Comparison of ENCODE assay signal across 17 cellular contexts in the genomic region with DNA sequence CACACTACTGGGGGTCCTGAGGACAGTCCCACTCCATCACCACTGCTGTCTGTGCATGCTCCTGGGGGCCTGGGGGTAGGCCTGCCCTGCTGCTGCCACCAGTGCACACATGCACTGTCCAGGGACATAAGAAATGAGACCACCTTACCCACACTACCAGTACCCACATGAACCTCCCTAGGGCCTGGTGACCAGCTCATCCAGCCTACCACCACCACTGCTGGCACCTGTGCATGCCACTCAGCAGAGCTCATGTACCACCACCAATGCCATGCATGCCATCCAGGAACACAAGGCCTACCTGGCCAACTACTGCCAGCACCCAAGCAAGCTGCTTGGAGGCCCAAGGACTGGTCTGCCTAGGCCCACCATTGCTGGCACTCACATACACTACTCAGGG.
DNase-seq lines count a peak whose midpoint lies in the region; ATAC-seq and TF ChIP-seq lines count a peak whose summit lies in the region.
"Had no signal": no experiment of that assay in that cellular context is flagged by ENCODE, and none has a peak within 500 bp of the region (broad histone marks: within the 10 kb centered on the region; RNA-seq: fewer than 3 reads in every experiment).

No MANE protein-coding gene starts in this region.

- no TSS peak for BruUV-seq in IMR-90 (replicated peaks; lab: Mats Ljungman, UMichigan)

- no peaks in the 10 kb centered on the region for H3K79me1 ChIP-seq in IMR-90 (ENCODE audit: low read depth in 1 of 2, low read length in 2 of 2)
- no peaks in the 10 kb centered on the region for H3K79me1 ChIP-seq in mesenchymal stem cell (replicated peaks; ENCODE audit: low read length, poor library complexity, severe bottlenecking)

- H3K27ac ChIP-seq in IMR-90 (ENCODE audit: insufficient read depth, low read length) (no peak overlapping the region), mesenchymal stem cell (ENCODE audit: low read length, poor library complexity, severe bottlenecking) (no peak overlapping the region), aorta (ENCODE audit: low read depth in 1 of 2, low read length in 2 of 2) (no peak overlapping the region)

- H2BK15ac ChIP-seq in IMR-90 (ENCODE audit: low read depth, low read length) (no peak overlapping the region), mesenchymal stem cell (ENCODE audit: low read depth, poor library complexity, severe bottlenecking) (no peak overlapping the region)

- dilution Hi-C loops in IMR-90 (cut with HindIII; ENCODE audit: low sequenced_read_pairs, unreplicated experiment) = no loop called here

- POLR2A ChIA-PET in IMR-90 (lab: Charles Lee; ENCODE audit: unreplicated experiment) = no interaction called here

- H3K4me3 ChIP-seq in IMR-90 (ENCODE audit: insufficient read depth, low read depth, low read length) (no peak overlapping the region), mesenchymal stem cell (ENCODE audit: insufficient read depth in 1 of 2, low read depth in 1 of 2, low read length in 2 of 2) (no peak overlapping the region), aorta (ENCODE audit: low read length in 2 of 2) (no peak overlapping the region)
- H3K4me3 ChIP-seq: GM12878 had no signal

- no peak overlapping the region for H2BK20ac ChIP-seq in IMR-90 (ENCODE audit: low read depth, low read length)

- H3K56ac ChIP-seq in IMR-90 (ENCODE audit: extremely low read depth, insufficient read depth, low read length) = no peak overlapping the region

- no peak overlapping the region for H3K4me2 ChIP-seq in IMR-90 (ENCODE audit: low read depth, low read length)
- H3K4me2 ChIP-seq in mesenchymal stem cell (ENCODE audit: low read length, poor library complexity, severe bottlenecking) = no peak overlapping the region

- H2BK5ac ChIP-seq in IMR-90 (ENCODE audit: low read depth, low read length, poor library complexity, severe bottlenecking) = no peak overlapping the region
- no peak overlapping the region for H2BK5ac ChIP-seq in mesenchymal stem cell (ENCODE audit: low read depth, low read length, poor library complexity, severe bottlenecking)

- H3K9me3 ChIP-seq in IMR-90 (ENCODE audit: control insufficient read depth, insufficient read depth, low read length) = peaks cover 3% of the 10 kb centered on the region; the same call in 1 of the 2 replicates
- H3K9me3 ChIP-seq in mesenchymal stem cell (ENCODE audit: control insufficient read depth, low read length) = peaks cover 13% of the 10 kb centered on the region
- H3K9me3 ChIP-seq in aorta (ENCODE audit: control insufficient read depth, low read length) = peaks cover 5% of the 10 kb centered on the region
- H3K9me3 ChIP-seq: BE2C had no signal

- TF ChIP-seq POLR2A in IMR-90 (IDR thresholded peaks at IDR 0.05; ENCODE audit: low read depth, low read length) = no peak

- H4K20me1 ChIP-seq in IMR-90 (ENCODE audit: insufficient read depth, low read length) = no peaks in the 10 kb centered on the region

- CTCF ChIA-PET in IMR-90 (lab: Yijun Ruan, JAX) = no interaction called here

- H3K14ac ChIP-seq in IMR-90 (replicated peaks; ENCODE audit: low read depth, low read length) (no peak overlapping the region), mesenchymal stem cell (ENCODE audit: low read length in 2 of 2) (peak overlapping the region in 1 of 2 experiments; percentile 28)

- H4K5ac ChIP-seq in IMR-90 (ENCODE audit: low read depth, low read length) = no peak overlapping the region

- no peak for ATAC-seq in IMR-90 (ENCODE audit: low read depth)
- peak; percentile 26 for ATAC-seq in sciatic nerve
- ATAC-seq in aorta (ENCODE audit: low FRiP score) = peak; percentile 60
- no peak for ATAC-seq in HG03175 (IDR thresholded peaks at IDR 0.05; ENCODE audit: unreplicated experiment)
- ATAC-seq in GM18873 (IDR thresholded peaks at IDR 0.05; ENCODE audit: low FRiP score, unreplicated experiment) = no peak
- ATAC-seq: GM12878 had no signal

- H3K27me3 ChIP-seq in IMR-90 (ENCODE audit: control insufficient read depth, insufficient read depth, low read length) = no peaks in the 10 kb centered on the region
- H3K27me3 ChIP-seq in mesenchymal stem cell (ENCODE audit: control insufficient read depth in 1 of 2, insufficient read depth in 1 of 2, low read length in 2 of 2) = no peaks in the 10 kb centered on the region
- no peaks in the 10 kb centered on the region for H3K27me3 ChIP-seq in aorta (ENCODE audit: control insufficient read depth in 1 of 2, insufficient read depth in 2 of 2, low read length in 1 of 2)
- H3K27me3 ChIP-seq: BE2C had no signal

- no peak for TF ChIP-seq CTCF in IMR-90 (conservative IDR thresholded peaks at IDR 0.05; ENCODE audit: low read depth, low read length)

- H2AK5ac ChIP-seq in IMR-90 (ENCODE audit: low read depth, low read length) (no peak overlapping the region), mesenchymal stem cell (ENCODE audit: low read length, severe bottlenecking) (no peak overlapping the region)

- no peak overlapping the region for H2BK12ac ChIP-seq in mesenchymal stem cell (ENCODE audit: low read length in 2 of 2)

- no peak overlapping the region for H3K4ac ChIP-seq in IMR-90 (ENCODE audit: low read depth, low read length)
- no peak overlapping the region for H3K4ac ChIP-seq in mesenchymal stem cell (ENCODE audit: low read depth in 1 of 2, low read length in 2 of 2)

- H3K4me1 ChIP-seq in IMR-90 (ENCODE audit: control insufficient read depth, insufficient read depth, low read length) (no peaks in the 10 kb centered on the region), mesenchymal stem cell (ENCODE audit: control insufficient read depth, insufficient read depth, low read depth, low read length) (peaks cover 2% of the 10 kb centered on the region), aorta (ENCODE audit: control insufficient read depth in 1 of 2, insufficient read depth in 2 of 2, low read length in 2 of 2) (no peaks in the 10 kb centered on the region)
- H3K4me1 ChIP-seq: BE2C had no signal

- DNase-seq in IMR-90 = no peak
- DNase-seq in mesenchymal stem cell = no peak
- DNase-seq in sciatic nerve (ENCODE audit: low spot score) = no peak
- DNase-seq in aorta = no peak
- DNase-seq: BE2C; C1 segment of cervical spinal cord; CD4-positive, CD25-positive, alpha-beta regulatory T cell; CD8-positive, alpha-beta memory T cell; COR-L47; DMS 273 treated with DMSO at 0.1 percent for 48 hours; DMS53; DND-41; EL; H9 had no signal

- H2BK120ac ChIP-seq in IMR-90 (ENCODE audit: low read depth, low read length) (no peak overlapping the region), mesenchymal stem cell (ENCODE audit: low read depth, low read length) (no peak overlapping the region)

- H2AK9ac ChIP-seq in IMR-90 (replicated peaks; ENCODE audit: low read depth, low read length, poor library complexity) = no peak overlapping the region

- no peak overlapping the region for H3K18ac ChIP-seq in IMR-90 (ENCODE audit: low read depth, low read length)
- no peak overlapping the region for H3K18ac ChIP-seq in mesenchymal stem cell (ENCODE audit: low read depth in 1 of 2, low read length in 2 of 2)

- H3K23ac ChIP-seq in IMR-90 (ENCODE audit: low read depth, low read length) (no peak overlapping the region), mesenchymal stem cell (ENCODE audit: low read length in 2 of 2) (peak overlapping the region in 1 of 2 experiments; percentile 54)

- H4K91ac ChIP-seq in IMR-90 (ENCODE audit: insufficient read depth, low read depth, low read length) (no peak overlapping the region), mesenchymal stem cell (ENCODE audit: low read length) (peak overlapping the region; percentile 82)

- H3K36me3 ChIP-seq in IMR-90 (ENCODE audit: control insufficient read depth, insufficient read depth, low read length) = no peaks in the 10 kb centered on the region
- no peaks in the 10 kb centered on the region for H3K36me3 ChIP-seq in mesenchymal stem cell (ENCODE audit: control insufficient read depth in 1 of 2, insufficient read depth in 2 of 2, low read depth in 1 of 2, low read length in 2 of 2)
- no peaks in the 10 kb centered on the region for H3K36me3 ChIP-seq in aorta (ENCODE audit: control insufficient read depth in 1 of 2, insufficient read depth in 2 of 2, low read length in 1 of 2)
- H3K36me3 ChIP-seq: BE2C had no signal

- H4K8ac ChIP-seq in IMR-90 (ENCODE audit: low read depth in 2 of 2, low read length in 2 of 2) (no peak overlapping the region), mesenchymal stem cell (ENCODE audit: low read length) (no peak overlapping the region)

- H3K9ac ChIP-seq in IMR-90 (ENCODE audit: low read depth, low read length) = no peak overlapping the region
- no peak overlapping the region for H3K9ac ChIP-seq in mesenchymal stem cell (ENCODE audit: low read length)

- H2AFZ ChIP-seq in IMR-90 (replicated peaks; ENCODE audit: low read length, poor library complexity) (peak overlapping the region; percentile 66), mesenchymal stem cell (ENCODE audit: low read depth, low read length) (no peak overlapping the region)

- intact Hi-C loops in IMR-90 (cut with micrococcal nuclease) (no loop called here), sciatic nerve (cut with DNase I) (no loop called here), aorta (cut with DNase I) (no loop called here)

- no peaks in the 10 kb centered on the region for H3K9me1 ChIP-seq in IMR-90 (ENCODE audit: insufficient read depth, low read length)

- in situ Hi-C loops in IMR-90 (cut with MboI; ENCODE audit: low sequenced_read_pairs) = no loop called here

- TF ChIP-seq RAD21 in IMR-90 (IDR thresholded peaks at IDR 0.05; ENCODE audit: low read length) = no peak

TF ChIP-seq in IMR-90, 13 proteins besides CTCF, POLR2A, EP300 and RAD21 (continues in another document):
- no peak for TF ChIP-seq MAZ (IDR thresholded peaks at IDR 0.05; ENCODE audit: borderline replicate concordance, low read depth, low read length)
- TF ChIP-seq MAFK (IDR thresholded peaks at IDR 0.05; ENCODE audit: low read depth, low read length) = no peak
- no peak for TF ChIP-seq CHD1 (IDR thresholded peaks at IDR 0.05; ENCODE audit: low read depth, low read length)
- TF ChIP-seq SMC3 (IDR thresholded peaks at IDR 0.05; ENCODE audit: low read depth, low read length) = no peak
- TF ChIP-seq, protein P1, sequence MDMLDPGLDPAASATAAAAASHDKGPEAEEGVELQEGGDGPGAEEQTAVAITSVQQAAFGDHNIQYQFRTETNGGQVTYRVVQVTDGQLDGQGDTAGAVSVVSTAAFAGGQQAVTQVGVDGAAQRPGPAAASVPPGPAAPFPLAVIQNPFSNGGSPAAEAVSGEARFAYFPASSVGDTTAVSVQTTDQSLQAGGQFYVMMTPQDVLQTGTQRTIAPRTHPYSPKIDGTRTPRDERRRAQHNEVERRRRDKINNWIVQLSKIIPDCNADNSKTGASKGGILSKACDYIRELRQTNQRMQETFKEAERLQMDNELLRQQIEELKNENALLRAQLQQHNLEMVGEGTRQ (IDR thresholded peaks at IDR 0.05; ENCODE audit: low read depth, low read length) = no peak
- TF ChIP-seq CEBPB (IDR thresholded peaks at IDR 0.05; ENCODE audit: low read depth, low read length) = no peak
- no peak for TF ChIP-seq FOS (IDR thresholded peaks at IDR 0.05; ENCODE audit: low read depth, low read length)

Comparison
In these comparisons a context has a peak if more than half of its experiments do, and no peak if none do; other contexts are left out.
1. ATAC-seq: peak in sciatic nerve (single experiment) and aorta (single experiment); none in IMR-90 (single experiment), HG03175 (single experiment) and GM18873 (single experiment).